27 cellular contexts compared by ENCODE assay signal in genomic region chr6:57162516-57162915, GRCh38. TPM values are rescaled to one million over a fixed set of nuclear protein-coding genes. Genes with fewer than 3 reads are reported as not detected.
A peak's percentile ranks its signal among the peaks of the same experiment; 100 is the strongest.
DNase-seq lines count a peak whose midpoint lies in the region; ATAC-seq, FAIRE-seq and TF ChIP-seq lines count a peak whose summit lies in the region.
"Had no signal": no experiment of that assay in that cellular context is flagged by ENCODE, and none has a peak within 500 bp of the region (broad histone marks: within the 10 kb centered on the region; RNA-seq: fewer than 3 reads in every experiment).

No MANE protein-coding gene starts in this region.

- H3K4me3 ChIP-seq in GM12878, result no peak overlapping the region
- H3K4me3 ChIP-seq in foreskin fibroblast (ENCODE audit: low read depth in 1 of 2, low read length in 2 of 2), result no peak overlapping the region
- no peak overlapping the region for H3K4me3 ChIP-seq in thyroid gland (replicated peaks in 1 of 3)
- H3K4me3 ChIP-seq: PC-9, SJCRH30 had no signal

- H3K79me2 ChIP-seq in GM12878 (ENCODE audit: control insufficient read depth, insufficient read depth, low read length), result no peaks in the 10 kb centered on the region

- no peak overlapping the region for H3K4me2 ChIP-seq in GM12878 (ENCODE audit: control insufficient read depth, insufficient read depth)
- H3K4me2 ChIP-seq: KMS-11, PC-9 had no signal

- H3K4me1 ChIP-seq in GM12878 (ENCODE audit: control insufficient read depth, insufficient read depth, low read length), result no peaks in the 10 kb centered on the region
- H3K4me1 ChIP-seq in thyroid gland, result no peaks in the 10 kb centered on the region
- H3K4me1 ChIP-seq: BE2C, SJCRH30 had no signal

- H3K27me3 ChIP-seq in GM12878 (replicated peaks in 1 of 2; ENCODE audit: control insufficient read depth in 2 of 2, insufficient read depth in 2 of 2, low read length in 1 of 2), result no peaks in the 10 kb centered on the region
- no peaks in the 10 kb centered on the region for H3K27me3 ChIP-seq in thyroid gland
- H3K27me3 ChIP-seq: BE2C, SJCRH30 had no signal

- no peak overlapping the region for H3K9ac ChIP-seq in GM12878 (ENCODE audit: control insufficient read depth, insufficient read depth, low read length)
- H3K9ac ChIP-seq: KMS-11 had no signal

- H2AFZ ChIP-seq in GM12878 (ENCODE audit: control insufficient read depth, low read depth, low read length), result no peak overlapping the region
- H2AFZ ChIP-seq: PC-9 had no signal

- POLR2A ChIA-PET in GM12878 (lab: Charles Lee), result no interaction called here

- H4K20me1 ChIP-seq in GM12878 (ENCODE audit: control insufficient read depth, insufficient read depth), result no peaks in the 10 kb centered on the region

- no peaks in the 10 kb centered on the region for H3K9me3 ChIP-seq in GM12878 (replicated peaks; ENCODE audit: control insufficient read depth, insufficient read depth, low read length)
- no peaks in the 10 kb centered on the region for H3K9me3 ChIP-seq in thyroid gland
- H3K9me3 ChIP-seq: BE2C had no signal

- H3K27ac ChIP-seq in GM12878 (ENCODE audit: control insufficient read depth, insufficient read depth) (no peak overlapping the region), thyroid gland (no peak overlapping the region)
- H3K27ac ChIP-seq: KMS-11, PC-9, SJCRH30 had no signal

- ATAC-seq in GM12878, result no peak
- ATAC-seq: Right ventricle myocardium inferior, SK-N-SH treated with all-trans-retinoic acid at 6 μM for 48 hours had no signal

- H3K36me3 ChIP-seq in GM12878 (ENCODE audit: control insufficient read depth in 2 of 2, insufficient read depth in 2 of 2, low read length in 1 of 2) (peaks cover 0 to 2% of the 10 kb centered on the region in 2 experiments; a peak in 1 of 4 replicates), thyroid gland (peaks cover 5 to 7% of the 10 kb centered on the region in 2 donors)

- BruUV-seq in GM12878 (replicated peaks; lab: Mats Ljungman, UMichigan), result no TSS peak

- intact Hi-C loops in GM12878 (cut with micrococcal nuclease; ENCODE audit: unreplicated experiment), result no loop called here
- intact Hi-C loops in thyroid gland (cut with DNase I), result no loop called here

- SMC1A ChIA-PET in GM12878 (lab: Charles Lee; ENCODE audit: uncharacterized antibody, unreplicated experiment), result interaction anchor here (0.9 to 3.1 kb wide), 5 partner anchors 8 to 46 kb away, joined by 3 to 16 read pairs (median 4); partner anchors contain the start of gene BAG2

- DNase-seq in ELR (ENCODE audit: low read depth) (peak; percentile 18), LHCN-M2 (ENCODE audit: low read depth) (peak; percentile 18), GM12878 (ENCODE audit: low read depth, low spot score) (no peak), foreskin fibroblast (peak; percentile 18 to 40), DMS79 treated with DMSO at 0.1 percent for 48 hours (lab: John Stamatoyannopoulos, UW) (no peak), thyroid gland (no peak), NCI-H226 (no peak), NCI-H2107 (lab: John Stamatoyannopoulos, UW) (no peak)
- DNase-seq: 8988T; ACHN; BE2C; GDM1; NCI-H1092; NCI-H1417 treated with DMSO at 0.1 percent for 48 hours; NCI-H1694 treated with DMSO at 0.1 percent for 48 hours; NCI-H2081 treated with DMSO at 0.1 percent for 48 hours; NCI-H2171 treated with DMSO at 0.1 percent for 48 hours; NCI-H524; NCI-H82; NK-92 treated with Interleukin-12 subunit alpha and Interleukin-12 subunit beta, amount 100 ng/mL, for 24 hours; PC-9; SJCRH30 had no signal

- RAD21 ChIA-PET in GM12878 (lab: Charles Lee; ENCODE audit: unreplicated experiment), result interaction anchor here (1.0 kb wide), 2 partner anchors 28 to 59 kb away, joined by 3 to 4 read pairs; partner anchors contain the start of gene RAB23

- no peak for TF ChIP-seq EP300 in GM12878 (IDR thresholded peaks at IDR 0.05; ENCODE audit: borderline replicate concordance in 1 of 2, control insufficient read depth in 1 of 2, low read depth in 2 of 2, low read length in 2 of 2)

- no peak for TF ChIP-seq RAD21 in GM12878 (IDR thresholded peaks at IDR 0.05; ENCODE audit: insufficient read depth, low read depth, low read length)

- WGBS in GM12878 (ENCODE audit: insufficient coverage, insufficient replicate concordance, low lambda C conversion rate, missing lambda C conversion rate), result 100% methylated on average over 3 of the region's 3 CpGs
- WGBS in thyroid gland, 2 donors, result 97% methylated on average over 3 of the region's 3 CpGs

- FAIRE-seq in GM12878 (lab: Jason Lieb, UNC), result peak; percentile 7
- FAIRE-seq: D721Med, GM12891 had no signal

- in situ Hi-C loops in GM12878 (cut with MboI), result loop anchor here (5.0 kb wide), 1 partner anchor 70 kb away; the partner anchor contains the start of gene ZNF451

- CTCF ChIA-PET in GM12878 (lab: Yijun Ruan, JAX), result interaction anchor here (2.0 kb wide), 1 partner anchor 10 kb away, joined by 11 read pairs; the partner anchor contains the start of gene BAG2

- TF ChIP-seq CTCF in GM12878 (IDR thresholded peaks at IDR 0.05 in 2 of 3, conservative IDR thresholded peaks at IDR 0.05 in 1 of 3; ENCODE audit: control insufficient read depth in 2 of 3, extremely low read depth in 1 of 3, insufficient read depth in 1 of 3, low read depth in 3 of 3, low read length in 3 of 3), result no peak
- TF ChIP-seq CTCF in foreskin fibroblast (IDR thresholded peaks at IDR 0.05; ENCODE audit: low read depth, low read length), result no peak
- TF ChIP-seq CTCF in thyroid gland (IDR thresholded peaks at IDR 0.05), result no peak

- TF ChIP-seq POLR2A in GM12878 (IDR thresholded peaks at IDR 0.05; ENCODE audit: low read depth, low read length) (no peak), thyroid gland (IDR thresholded peaks at IDR 0.05) (no peak)

TF ChIP-seq in GM12878, 131 proteins besides CTCF, POLR2A, EP300 and RAD21 (continues in another document):
- no peak for TF ChIP-seq CREM (IDR thresholded peaks at IDR 0.05; ENCODE audit: low read depth)
- no peak for TF ChIP-seq PKNOX1 (IDR thresholded peaks at IDR 0.05)

RNA-seq across cellular contexts. Expression of gene BAG2, which starts 9.6 kb away (rescaled TPM):
- total RNA-seq in LHCN-M2 (2014; rRNA removed), result 16.3 and 19.6 TPM in 2 replicates
- 5.2 TPM for polyA plus RNA-seq in LHCN-M2 (2012)
- 17.6 and 19.4 TPM in 2 replicates for total RNA-seq in GM12878 (2013; cell fraction: nucleolus; rRNA removed)
- total RNA-seq in GM12878 (2014; rRNA removed), result 7.9 and 9.4 TPM in 2 replicates
- 10.9 and 11.8 TPM in 2 replicates for total RNA-seq in GM12878 (2014; rRNA removed; fragmentation: Illumina TruSeq; extraction: Trizol)
- 8.8 and 9.2 TPM in 2 replicates for total RNA-seq in GM12878 (2021)
- polyA plus RNA-seq in GM12878 (2011; ENCODE audit: low read depth), result 1.7 TPM
- 8.3 and 11.5 TPM in 2 replicates for polyA plus RNA-seq in GM12878 (2011; rRNA removed)
- polyA plus RNA-seq in GM12878 (2011; cell fraction: cytosol; rRNA removed), result 2.5 and 2.7 TPM in 2 replicates
- 2.4 and 3.0 TPM in 2 replicates for polyA plus RNA-seq in GM12878 (2011; cell fraction: nucleus; rRNA removed)
- polyA plus RNA-seq in GM12878 (2012), result 4.5 TPM in 2 replicates
- polyA plus RNA-seq in GM12878 (2014; fragmentation: Illumina TruSeq; extraction: Trizol), result 8.8 and 10.1 TPM in 2 replicates
- polyA plus RNA-seq in GM12878 (2014; fragmentation: Nextera tagmentation; extraction: Ambion mirVana), result 10 to 100 TPM in 1 of 2 experiments, 1 to 10 TPM in 1; 8.9 to 10.8 TPM
- 7.1 and 7.7 TPM in 2 replicates for polyA plus RNA-seq in GM12878 (2014; rRNA removed)
- 10 to 100 TPM; 16.1 to 17.6 TPM for polyA plus RNA-seq in GM12878 (2016; fragmentation: Nextera tagmentation; extraction: Ambion mirVana)
- 3.3 and 4.5 TPM in 2 replicates for polyA minus RNA-seq in GM12878 (2011; rRNA and poly(A)+ RNA removed)
- polyA minus RNA-seq in GM12878 (2011; cell fraction: cytosol; rRNA and poly(A)+ RNA removed), result 2.1 and 2.3 TPM in 2 replicates
- 4.8 and 9.9 TPM in 2 replicates for polyA minus RNA-seq in GM12878 (2011; cell fraction: nucleus; rRNA and poly(A)+ RNA removed)
- 10 to 100 TPM in 3 of 4 donors, 1 to 10 TPM in 1; 9.5 to 11.5 (median 10.9) TPM for total RNA-seq in thyroid gland

RNA-seq across cellular contexts. Expression of gene RAB23, which starts 59.6 kb away (rescaled TPM):
- total RNA-seq in LHCN-M2 (2014; rRNA removed) (37.0 and 39.8 TPM in 2 replicates), GM12878 (2014; rRNA removed) (4.0 and 4.5 TPM in 2 replicates), GM12878 (2014; rRNA removed; fragmentation: Illumina TruSeq; extraction: Trizol) (4.7 and 4.9 TPM in 2 replicates), GM12878 (2021) (3.2 and 3.6 TPM in 2 replicates), thyroid gland (10 to 100 TPM; 19.6 to 38.9 (median 27.9) TPM)
- 10.4 TPM for polyA plus RNA-seq in LHCN-M2 (2012)
- total RNA-seq in GM12878 (2013; cell fraction: nucleolus; rRNA removed), result 4.0 and 4.5 TPM in 2 replicates
- polyA plus RNA-seq in GM12878 (2011; ENCODE audit: low read depth), result 0.38 TPM
- polyA plus RNA-seq in GM12878 (2011; rRNA removed) (6.0 and 10.0 TPM in 2 replicates), GM12878 (2014; fragmentation: Illumina TruSeq; extraction: Trizol) (4.9 and 8.0 TPM in 2 replicates), GM12878 (2014; fragmentation: Nextera tagmentation; extraction: Ambion mirVana) (1 to 10 TPM in 1 of 2 experiments, under 1 TPM in 1; 0.80 to 1.3 TPM), GM12878 (2014; rRNA removed) (2.3 and 3.0 TPM in 2 replicates), GM12878 (2016; fragmentation: Nextera tagmentation; extraction: Ambion mirVana) (1 to 10 TPM; 2.8 to 3.0 TPM)
- polyA plus RNA-seq in GM12878 (2011; cell fraction: cytosol; rRNA removed), result 1.4 and 2.0 TPM in 2 replicates
- 2.3 and 2.7 TPM in 2 replicates for polyA plus RNA-seq in GM12878 (2011; cell fraction: nucleus; rRNA removed)
- polyA plus RNA-seq in GM12878 (2012), result 0.66 and 1.7 TPM in 2 replicates
- polyA minus RNA-seq in GM12878 (2011; rRNA and poly(A)+ RNA removed), result 2.4 and 3.7 TPM in 2 replicates
- polyA minus RNA-seq in GM12878 (2011; cell fraction: cytosol; rRNA and poly(A)+ RNA removed), result 1.9 and 3.0 TPM in 2 replicates
- polyA minus RNA-seq in GM12878 (2011; cell fraction: nucleus; rRNA and poly(A)+ RNA removed), result 1.8 and 3.4 TPM in 2 replicates

Comparison
In these comparisons a context has a peak if more than half of its experiments do, and no peak if none do; other contexts are left out.
1. DNase-seq: peak in ELR (single experiment), LHCN-M2 (single experiment) and foreskin fibroblast (2 of 2); none in GM12878 (single experiment), DMS79 treated with DMSO at 0.1 percent for 48 hours (single experiment), thyroid gland (0 of 2), NCI-H226 (single experiment) and NCI-H2107 (single experiment).